20 cellular contexts compared by ENCODE assay signal in genomic region chr3:7640787-7641186, GRCh38.
"Had no signal": no experiment of that assay in that cellular context is flagged by ENCODE, and none has a peak within 500 bp of the region (broad histone marks: within the 10 kb centered on the region; RNA-seq: fewer than 3 reads in every experiment).

No MANE protein-coding gene starts in this region.

- H3K79me2 ChIP-seq: parathyroid adenoma had no signal

- ATAC-seq: activated CD4-positive, alpha-beta T cell treated with anti-CD3 and anti-CD28 coated beads for 36 hours; effector memory CD8-positive, alpha-beta T cell had no signal

- H3K27me3 ChIP-seq: neutrophil, SJSA1, transverse colon, uterus had no signal

- H3K4me1 ChIP-seq: parathyroid adenoma, SJSA1, transverse colon, uterus had no signal

- H3K36me3 Mint-ChIP-seq: activated naive CD4-positive, alpha-beta T cell treated with anti-CD3 and anti-CD28 coated beads, Interleukin-2, amount 50 U/mL, for 72 hours; natural killer cell had no signal

- H3K4me1 Mint-ChIP-seq: activated CD4-positive, alpha-beta T cell treated with anti-CD3 and anti-CD28 coated beads for 36 hours had no signal

- H3K9me3 ChIP-seq: neutrophil, SJSA1, transverse colon, uterus had no signal

- DNase-seq: activated CD4-positive, alpha-beta T cell treated with anti-CD3 and anti-CD28 coated beads for 36 hours; activated CD8-positive, alpha-beta memory T cell treated with anti-CD3 and anti-CD28 coated beads, Interleukin-2, amount 50 U/mL, for 48 hours; activated effector memory CD4-positive, alpha-beta T cell treated with Interleukin-2 at 50 U/mL for 16 hours; activated T-cell treated with anti-CD3 and anti-CD28 coated beads, Interleukin-2, amount 50 U/mL, for 48 hours; amniotic stem cell; caudate nucleus; effector memory CD8-positive, alpha-beta T cell; foreskin melanocyte; glutamatergic neuron; hypothalamus; natural killer cell; stimulated activated CD8-positive, alpha-beta memory T cell treated with anti-CD3 and anti-CD28 coated beads, Interleukin-4, amount 100 ng/mL, for 48 hours; stimulated activated naive CD4-positive, alpha-beta T cell treated with Interleukin-2 at 50 U/mL for 16 hours; transverse colon; uterus had no signal

- H3K4me3 ChIP-seq: SJSA1, transverse colon, uterus had no signal

- H3K27me3 Mint-ChIP-seq: effector memory CD8-positive, alpha-beta T cell had no signal

- H3K27ac ChIP-seq: neutrophil, parathyroid adenoma, SJSA1, transverse colon, uterus had no signal

- H3K4me3 Mint-ChIP-seq: activated CD4-positive, alpha-beta T cell treated with anti-CD3 and anti-CD28 coated beads for 36 hours; effector memory CD8-positive, alpha-beta T cell; natural killer cell; T-helper 1 cell treated with Interleukin-12 subunit alpha and Interleukin-12 subunit beta and Interleukin-4 antibody, amounts not matched to agents 30 μg/mL and 1 μg/mL, for 36 hours had no signal

- H3K27ac Mint-ChIP-seq: activated CD4-positive, alpha-beta T cell treated with anti-CD3 and anti-CD28 coated beads for 36 hours; activated naive CD4-positive, alpha-beta T cell treated with anti-CD3 and anti-CD28 coated beads, Interleukin-2, amount 50 U/mL, for 72 hours; effector memory CD8-positive, alpha-beta T cell; natural killer cell; T-helper 1 cell treated with Interleukin-12 subunit alpha and Interleukin-12 subunit beta and Interleukin-4 antibody, amounts not matched to agents 30 μg/mL and 1 μg/mL, for 36 hours had no signal

- H2AFZ ChIP-seq: parathyroid adenoma had no signal

- H3K36me3 ChIP-seq: neutrophil, SJSA1, transverse colon, uterus had no signal
